Comparison of ENCODE assay signal across 22 cellular contexts in the genomic region with DNA sequence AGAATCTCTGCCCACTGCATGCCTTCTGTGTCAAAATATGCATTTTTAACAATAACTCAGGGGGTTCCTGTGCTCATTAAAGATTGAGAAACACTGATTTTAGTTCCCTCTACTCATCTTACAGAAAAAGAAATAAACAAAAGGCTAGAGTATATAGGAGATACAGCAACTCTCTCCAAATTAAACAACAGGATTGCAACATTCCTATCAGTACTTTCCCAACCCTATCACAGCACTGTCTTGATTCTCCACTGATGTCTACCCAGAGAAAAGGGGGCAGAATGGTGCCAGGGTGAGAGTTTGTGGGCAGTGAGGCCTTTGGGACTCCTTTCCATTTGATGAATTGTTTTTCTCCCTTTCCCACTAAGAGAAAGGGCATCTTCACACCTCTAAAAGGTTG. TPM values are rescaled to one million over a fixed set of nuclear protein-coding genes. Genes with fewer than 3 reads are reported as not detected.
"Had no signal": no experiment of that assay in that cellular context is flagged by ENCODE, and none has a peak within 500 bp of the region (broad histone marks: within the 10 kb centered on the region; RNA-seq: fewer than 3 reads in every experiment).

No MANE protein-coding gene starts in this region.

- H3K27me3 ChIP-seq: SJSA1 had no signal

- H3K4me3 ChIP-seq: SJSA1, SK-N-MC had no signal

- H3K9me3 ChIP-seq: SJSA1 had no signal

- H3K36me3 ChIP-seq: SJSA1 had no signal

- H3K27ac ChIP-seq: SJSA1, SK-N-MC had no signal

- H3K4me1 ChIP-seq: SJSA1 had no signal

- DNase-seq: KBM-7, MV-4-11, NCI-H1048, NCI-H1105, NCI-H1417, NCI-H1436 treated with DMSO at 0.1 percent for 48 hours, NCI-H1694, NCI-H187 treated with DMSO at 0.1 percent for 48 hours, NCI-H2029 treated with DMSO at 0.1 percent for 48 hours, NCI-H2171 treated with DMSO at 0.1 percent for 48 hours, NCI-H524, NCI-H526 treated with DMSO at 0.1 percent for 48 hours, NCI-H774, Right ventricle myocardium superior, RPMI8226, SIG-M5 had no signal

RNA-seq across cellular contexts. Expression of a gene that starts 4.7 kb away (rescaled TPM):
- total RNA-seq: HT1080, LHCN-M2, MCF 10A, NCI-H460, Right ventricle myocardium superior, SJSA1 had no signal
